Comparison of ENCODE assay signal across 26 cellular contexts in the genomic region with DNA sequence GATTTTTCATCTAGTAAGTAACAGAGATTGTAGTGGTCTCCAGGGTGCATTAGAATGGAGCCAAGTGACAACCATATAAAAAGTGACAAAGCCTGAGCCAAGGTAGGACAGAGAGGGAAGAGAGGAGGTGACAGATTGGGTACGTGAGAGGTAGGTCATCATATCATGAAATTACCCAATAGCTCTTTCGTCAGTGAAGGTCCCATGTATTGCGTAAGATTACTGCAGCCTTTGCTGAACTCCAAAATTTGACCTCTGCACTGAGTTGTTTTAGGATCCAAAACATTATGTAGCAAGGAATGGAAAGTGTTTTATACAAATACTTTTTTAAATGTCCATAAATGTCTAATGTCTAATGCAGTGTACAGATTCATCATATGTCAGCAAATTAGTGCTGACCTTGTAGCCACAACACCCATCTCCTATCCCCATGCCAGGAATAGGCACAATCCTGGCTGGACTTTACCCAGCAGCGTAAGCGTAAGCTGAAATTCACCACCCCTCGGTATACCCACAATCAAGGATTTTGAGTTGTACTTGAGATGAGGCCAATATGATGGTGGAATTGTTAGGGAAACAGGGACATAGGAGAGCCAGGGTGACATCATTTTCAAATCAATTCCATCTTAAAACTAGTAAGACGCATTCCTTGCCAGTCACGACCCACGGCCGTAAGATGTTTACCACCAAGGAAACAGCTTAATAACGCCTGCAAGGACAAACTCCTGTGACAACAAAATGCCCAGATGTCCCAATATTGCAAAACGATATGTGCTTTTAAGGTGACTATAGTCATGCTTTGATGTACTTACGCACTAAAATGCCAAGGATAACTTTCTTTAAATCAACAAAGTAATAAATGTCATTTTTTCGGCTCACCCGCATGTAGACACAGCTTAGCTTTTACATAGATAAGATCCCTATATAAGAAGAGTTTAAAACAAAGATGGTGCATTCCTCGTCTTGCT. TPM values are rescaled to one million over a fixed set of nuclear protein-coding genes. Genes with fewer than 3 reads are reported as not detected.
"Had no signal": no experiment of that assay in that cellular context is flagged by ENCODE, and none has a peak within 500 bp of the region (broad histone marks: within the 10 kb centered on the region; RNA-seq: fewer than 3 reads in every experiment).

No MANE protein-coding gene starts in this region.

- H3K9me3 ChIP-seq: colonic mucosa, esophagus muscularis mucosa, left lung, neutrophil, ovary, prostate gland, thyroid gland had no signal

- ATAC-seq: activated CD4-positive, CD25-positive, alpha-beta regulatory T cell treated with anti-CD3 and anti-CD28 coated beads, Interleukin-2, amount 50 U/mL, for 24 hours; activated T-cell treated with anti-CD3 and anti-CD28 coated beads, Interleukin-2, amount 50 U/mL, for 72 hours; effector memory CD8-positive, alpha-beta T cell; left lung; natural killer cell treated with Interleukin-12 subunit alpha and Interleukin-12 subunit beta and Interleukin-15 and Interleukin-18, amount 100 ng/mL, for 72 hours had no signal

- H3K4me3 ChIP-seq: colonic mucosa, dorsolateral prefrontal cortex, esophagus muscularis mucosa, left lung, ovary, prostate gland, thyroid gland had no signal

- H3K36me3 ChIP-seq: colonic mucosa, esophagus muscularis mucosa, left lung, neutrophil, ovary, prostate gland, thyroid gland had no signal

- H3K4me1 ChIP-seq: colonic mucosa, esophagus muscularis mucosa, left lung, prostate gland, thyroid gland had no signal

- FAIRE-seq: bronchial epithelial cell had no signal

- H3K27me3 ChIP-seq: colonic mucosa, esophagus muscularis mucosa, left lung, neutrophil, ovary, thyroid gland had no signal

- DNase-seq: activated CD4-positive, alpha-beta memory T cell treated with anti-CD3 and anti-CD28 coated beads, Interleukin-2, amount 10 ng/mL, durations not matched to agents 7 days and 5 days; activated CD4-positive, alpha-beta T cell treated with anti-CD3 and anti-CD28 coated beads, Interleukin-2, amount 10 ng/mL, durations not matched to agents 24 days and 14 days; activated effector memory CD4-positive, alpha-beta T cell treated with Interleukin-2 at 50 U/mL for 16 hours; activated naive CD4-positive, alpha-beta T cell treated with anti-CD3 and anti-CD28 coated beads for 36 hours; activated naive CD8-positive, alpha-beta T cell treated with anti-CD3 and anti-CD28 coated beads, Interleukin-2, amount 10 ng/mL, durations not matched to agents 7 days and 5 days; activated T-cell treated with anti-CD3 and anti-CD28 coated beads, Interleukin-2, amount 50 U/mL, for 72 hours; amygdala; colonic mucosa; dorsolateral prefrontal cortex; effector memory CD8-positive, alpha-beta T cell; foreskin fibroblast; left lung; midbrain; ovary; stimulated activated CD4-positive, alpha-beta T cell treated with anti-CD3 and anti-CD28 coated beads, Interleukin-12 subunit alpha, Interleukin-12 subunit beta, amount 100 ng/mL, for 4 hours; stimulated activated CD4-positive, alpha-beta T cell treated with anti-CD3 and anti-CD28 coated beads, Interleukin-4, amount 100 ng/mL, for 4 hours; substantia nigra; thyroid gland had no signal

- H3K27ac ChIP-seq: colonic mucosa, dorsolateral prefrontal cortex, esophagus muscularis mucosa, left lung, neutrophil, ovary, prostate gland, thyroid gland, VCaP had no signal

RNA-seq across cellular contexts. Expression of a gene that starts 38.1 kb away (rescaled TPM):
- total RNA-seq: activated naive CD8-positive, alpha-beta T cell treated with anti-CD3 and anti-CD28 coated beads, Interleukin-2, amount 10 ng/mL, durations not matched to agents 7 days and 5 days; bronchial epithelial cell; lung microvascular endothelial cell had no signal
